In the genomic region with DNA sequence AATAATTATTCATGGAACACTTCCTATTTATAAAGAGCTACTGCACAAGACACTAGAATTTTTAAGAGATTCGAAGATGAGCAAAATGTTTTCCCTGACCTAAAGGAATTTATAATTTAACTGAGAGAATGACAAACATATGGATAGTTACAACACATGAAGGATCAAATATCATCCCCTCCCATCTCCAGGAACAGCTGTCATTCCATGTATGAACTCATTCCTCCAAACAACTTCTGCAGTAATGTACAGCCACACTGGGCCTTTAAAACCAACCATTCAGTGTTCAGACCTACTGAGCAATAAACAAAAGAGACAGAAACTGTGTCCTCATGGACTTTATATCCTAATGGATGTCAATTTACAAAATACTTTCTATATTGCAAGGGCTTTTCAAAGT, we compare ENCODE assay signal across 15 cellular contexts.
A peak's percentile ranks its signal among the peaks of the same experiment; 100 is the strongest.
DNase-seq lines count a peak whose midpoint lies in the region; ATAC-seq and TF ChIP-seq lines count a peak whose summit lies in the region.
"Had no signal": no experiment of that assay in that cellular context is flagged by ENCODE, and none has a peak within 500 bp of the region (broad histone marks: within the 10 kb centered on the region; RNA-seq: fewer than 3 reads in every experiment).

No MANE protein-coding gene starts in this region.

- no peak overlapping the region for H2BK20ac ChIP-seq in IMR-90 (ENCODE audit: low read depth, low read length)

- H3K4me1 ChIP-seq in IMR-90 (ENCODE audit: control insufficient read depth, insufficient read depth, low read length): no peaks in the 10 kb centered on the region
- H3K4me1 ChIP-seq in vagina: no peaks in the 10 kb centered on the region

- no peak overlapping the region for H3K4me2 ChIP-seq in IMR-90 (ENCODE audit: low read depth, low read length)

- H2BK120ac ChIP-seq in IMR-90 (ENCODE audit: low read depth, low read length): no peak overlapping the region

- H4K20me1 ChIP-seq in IMR-90 (ENCODE audit: insufficient read depth, low read length): no peaks in the 10 kb centered on the region

- TF ChIP-seq CTCF in IMR-90 (conservative IDR thresholded peaks at IDR 0.05; ENCODE audit: low read depth, low read length): no peak
- no peak for TF ChIP-seq CTCF in fibroblast of mammary gland (conservative IDR thresholded peaks at IDR 0.05; ENCODE audit: control insufficient read depth, insufficient read depth, low read depth, low read length)
- TF ChIP-seq CTCF in nephron (IDR thresholded peaks at IDR 0.05; ENCODE audit: unreplicated experiment in 3 of 3): no peak
- no peak for TF ChIP-seq CTCF in vagina (IDR thresholded peaks at IDR 0.05)

- no peaks in the 10 kb centered on the region for H3K9me3 Mint-ChIP-seq in nephron
- H3K9me3 Mint-ChIP-seq in activated T-helper 2 cell treated with anti-CD3 and anti-CD28 coated beads, Interferon-gamma antibody, Interleukin-2, Interleukin-4, amounts not matched to agents 10 μg/mL and 5 μg/mL and 100 μg/mL, durations not matched to agents 14 hours and 24 hours and 36 hours: no peaks in the 10 kb centered on the region
- H3K9me3 Mint-ChIP-seq: CD8-positive, alpha-beta memory T cell had no signal

- no peak for TF ChIP-seq RAD21 in IMR-90 (IDR thresholded peaks at IDR 0.05; ENCODE audit: low read length)

- H3K9me1 ChIP-seq in IMR-90 (ENCODE audit: insufficient read depth, low read length): 0 out of 2 replicates have a peak, but pooled peaks cover 2% of the 10 kb centered on the region

- H3K56ac ChIP-seq in IMR-90 (ENCODE audit: extremely low read depth, insufficient read depth, low read length): no peak overlapping the region

- H3K27ac ChIP-seq in IMR-90 (ENCODE audit: insufficient read depth, low read length) (no peak overlapping the region), vagina (no peak overlapping the region)
- H3K27ac ChIP-seq: SK-N-MC had no signal

- no peaks in the 10 kb centered on the region for H3K9me3 ChIP-seq in IMR-90 (ENCODE audit: control insufficient read depth, insufficient read depth, low read length)
- no peaks in the 10 kb centered on the region for H3K9me3 ChIP-seq in vagina

- no peak overlapping the region for H2BK5ac ChIP-seq in IMR-90 (ENCODE audit: low read depth, low read length, poor library complexity, severe bottlenecking)

- H3K23ac ChIP-seq in IMR-90 (ENCODE audit: low read depth, low read length): no peak overlapping the region

- H4K5ac ChIP-seq in IMR-90 (ENCODE audit: low read depth, low read length): no peak overlapping the region

- H3K4ac ChIP-seq in IMR-90 (ENCODE audit: low read depth, low read length): no peak overlapping the region

- H3K4me3 ChIP-seq in IMR-90 (ENCODE audit: insufficient read depth, low read depth, low read length): no peak overlapping the region
- H3K4me3 ChIP-seq in fibroblast of mammary gland (ENCODE audit: control insufficient read depth, low read depth, low read length): no peak overlapping the region
- no peak overlapping the region for H3K4me3 ChIP-seq in vagina
- H3K4me3 ChIP-seq: SK-N-MC had no signal

- no CpG with 5 or more reads among the region's 1 CpG for WGBS in IMR-90 (ENCODE audit: extremely low coverage in 2 of 2, insufficient read length in 1 of 2), 2 experiments

- DNase-seq in IMR-90 (peak; percentile 30), NCI-H524 treated with DMSO at 0.1 percent for 48 hours (lab: John Stamatoyannopoulos, UW) (peak; percentile 38), fibroblast of mammary gland (ENCODE audit: low read depth) (peak; percentile 64), midbrain (lab: John Stamatoyannopoulos, UW) (no peak), vagina (ENCODE audit: extremely low spot score in 2 of 2) (no peak), T1000 (lab: John Stamatoyannopoulos, UW) (no peak)
- no peak for DNase-seq in activated T-helper 2 cell treated with anti-CD3 and anti-CD28 coated beads, Interferon-gamma antibody, Interleukin-2, Interleukin-4, amounts not matched to agents 10 μg/mL and 5 μg/mL and 100 μg/mL, durations not matched to agents 14 hours and 24 hours and 36 hours (ENCODE audit: low spot score)
- DNase-seq: CD8-positive, alpha-beta memory T cell; HFFc6; NCI-H1105 treated with DMSO at 0.1 percent for 48 hours; NCI-H2029; NCI-H69 had no signal

- BruUV-seq in IMR-90 (replicated peaks; lab: Mats Ljungman, UMichigan): no TSS peak

- in situ Hi-C loops in IMR-90 (cut with MboI; ENCODE audit: low sequenced_read_pairs): no loop called here

- no peak overlapping the region for H2AFZ ChIP-seq in IMR-90 (replicated peaks; ENCODE audit: low read length, poor library complexity)

- H2BK15ac ChIP-seq in IMR-90 (ENCODE audit: low read depth, low read length): no peak overlapping the region

- no peak overlapping the region for H3K9ac ChIP-seq in IMR-90 (ENCODE audit: low read depth, low read length)

- TF ChIP-seq POLR2A in IMR-90 (IDR thresholded peaks at IDR 0.05; ENCODE audit: low read depth, low read length) (no peak), vagina (IDR thresholded peaks at IDR 0.05) (no peak)

- H4K91ac ChIP-seq in IMR-90 (ENCODE audit: insufficient read depth, low read depth, low read length): no peak overlapping the region

- H2AK9ac ChIP-seq in IMR-90 (replicated peaks; ENCODE audit: low read depth, low read length, poor library complexity): no peak overlapping the region

- intact Hi-C loops in IMR-90 (cut with micrococcal nuclease) (no loop called here), vagina (cut with DNase I) (no loop called here)
- intact Hi-C loops in activated T-helper 2 cell treated with anti-CD3 and anti-CD28 coated beads, Interferon-gamma antibody, Interleukin-2, Interleukin-4, amounts not matched to agents 10 μg/mL and 5 μg/mL and 100 μg/mL, durations not matched to agents 14 hours and 24 hours and 36 hours (cut with micrococcal nuclease): no loop called here

- H3K27ac Mint-ChIP-seq in nephron: peak overlapping the region in 2 of 3 experiments; percentile 16 to 22
- H3K27ac Mint-ChIP-seq in activated T-helper 2 cell treated with anti-CD3 and anti-CD28 coated beads, Interferon-gamma antibody, Interleukin-2, Interleukin-4, amounts not matched to agents 10 μg/mL and 5 μg/mL and 100 μg/mL, durations not matched to agents 14 hours and 24 hours and 36 hours: no peak overlapping the region
- H3K27ac Mint-ChIP-seq: CD8-positive, alpha-beta memory T cell; HFFc6 had no signal

- no peak overlapping the region for H3K18ac ChIP-seq in IMR-90 (ENCODE audit: low read depth, low read length)

- H3K27me3 Mint-ChIP-seq in nephron (ENCODE audit: low read depth): no peaks in the 10 kb centered on the region
- H3K27me3 Mint-ChIP-seq in activated T-helper 2 cell treated with anti-CD3 and anti-CD28 coated beads, Interferon-gamma antibody, Interleukin-2, Interleukin-4, amounts not matched to agents 10 μg/mL and 5 μg/mL and 100 μg/mL, durations not matched to agents 14 hours and 24 hours and 36 hours (ENCODE audit: low read depth): no peaks in the 10 kb centered on the region
- H3K27me3 Mint-ChIP-seq: CD8-positive, alpha-beta memory T cell had no signal

- 0 out of 4 replicates have a peak, but pooled peaks cover 0 to 3% of the 10 kb centered on the region in 2 experiments for H3K79me1 ChIP-seq in IMR-90 (ENCODE audit: low read depth in 1 of 2, low read length in 2 of 2)

- ATAC-seq in IMR-90 (ENCODE audit: low read depth): peak; percentile 51; the same call in 1 of the 2 replicates
- ATAC-seq: Right ventricle myocardium inferior had no signal

- H3K14ac ChIP-seq in IMR-90 (replicated peaks; ENCODE audit: low read depth, low read length): no peak overlapping the region

- dilution Hi-C loops in IMR-90 (cut with HindIII; ENCODE audit: low sequenced_read_pairs, unreplicated experiment): no loop called here

- CTCF ChIA-PET in IMR-90 (lab: Yijun Ruan, JAX): no interaction called here

- no peak overlapping the region for H4K8ac ChIP-seq in IMR-90 (ENCODE audit: low read depth in 2 of 2, low read length in 2 of 2)

- POLR2A ChIA-PET in IMR-90 (lab: Charles Lee; ENCODE audit: unreplicated experiment): no interaction called here

- peaks cover 30% of the 10 kb centered on the region for H3K36me3 Mint-ChIP-seq in nephron (ENCODE audit: low read depth)
- no peaks in the 10 kb centered on the region for H3K36me3 Mint-ChIP-seq in activated T-helper 2 cell treated with anti-CD3 and anti-CD28 coated beads, Interferon-gamma antibody, Interleukin-2, Interleukin-4, amounts not matched to agents 10 μg/mL and 5 μg/mL and 100 μg/mL, durations not matched to agents 14 hours and 24 hours and 36 hours (ENCODE audit: low read depth)

- H3K27me3 ChIP-seq in IMR-90 (ENCODE audit: control insufficient read depth, insufficient read depth, low read length) (no peaks in the 10 kb centered on the region), vagina (no peaks in the 10 kb centered on the region)

- H3K4me3 Mint-ChIP-seq in nephron: peak overlapping the region in 1 of 3 experiments; percentile 2
- H3K4me3 Mint-ChIP-seq in activated T-helper 2 cell treated with anti-CD3 and anti-CD28 coated beads, Interferon-gamma antibody, Interleukin-2, Interleukin-4, amounts not matched to agents 10 μg/mL and 5 μg/mL and 100 μg/mL, durations not matched to agents 14 hours and 24 hours and 36 hours (ENCODE audit: low read depth): no peak overlapping the region
- H3K4me3 Mint-ChIP-seq: CD8-positive, alpha-beta memory T cell; HFFc6 had no signal

- peaks cover 2% of the 10 kb centered on the region; the same call in 1 of the 2 replicates for H3K36me3 ChIP-seq in IMR-90 (ENCODE audit: control insufficient read depth, insufficient read depth, low read length)
- H3K36me3 ChIP-seq in vagina: no peaks in the 10 kb centered on the region

- H2AK5ac ChIP-seq in IMR-90 (ENCODE audit: low read depth, low read length): no peak overlapping the region

- H3K4me1 Mint-ChIP-seq in nephron: peaks cover 51% of the 10 kb centered on the region
- no peaks in the 10 kb centered on the region for H3K4me1 Mint-ChIP-seq in activated T-helper 2 cell treated with anti-CD3 and anti-CD28 coated beads, Interferon-gamma antibody, Interleukin-2, Interleukin-4, amounts not matched to agents 10 μg/mL and 5 μg/mL and 100 μg/mL, durations not matched to agents 14 hours and 24 hours and 36 hours (ENCODE audit: low read depth)
- H3K4me1 Mint-ChIP-seq: CD8-positive, alpha-beta memory T cell had no signal

TF ChIP-seq in IMR-90, 13 proteins besides CTCF, POLR2A, EP300 and RAD21 (continues in another document):
- TF ChIP-seq CEBPB (IDR thresholded peaks at IDR 0.05; ENCODE audit: low read depth, low read length) (no peak), MXI1 (IDR thresholded peaks at IDR 0.05; ENCODE audit: borderline replicate concordance, low read depth, low read length) (no peak), BHLHE40 (IDR thresholded peaks at IDR 0.05; ENCODE audit: low read depth, low read length) (no peak), RCOR1 (IDR thresholded peaks at IDR 0.05; ENCODE audit: insufficient replicate concordance, low read length) (no peak), MAFK (IDR thresholded peaks at IDR 0.05; ENCODE audit: low read depth, low read length) (no peak), RFX5 (IDR thresholded peaks at IDR 0.05; ENCODE audit: low read depth, low read length) (no peak)

Comparison
In these comparisons a context has a peak if more than half of its experiments do, and no peak if none do; other contexts are left out.
1. DNase-seq: peak in IMR-90 (single experiment), NCI-H524 treated with DMSO at 0.1 percent for 48 hours (single experiment) and fibroblast of mammary gland (single experiment); none in midbrain (single experiment), vagina (0 of 2), activated T-helper 2 cell treated with anti-CD3 and anti-CD28 coated beads, Interferon-gamma antibody, Interleukin-2, Interleukin-4, amounts not matched to agents 10 μg/mL and 5 μg/mL and 100 μg/mL, durations not matched to agents 14 hours and 24 hours and 36 hours (single experiment) and T1000 (single experiment).